In genomic region chr20:25294459-25295385, GRCh38 we compare ENCODE assay signal across 8 cellular contexts. TPM values are rescaled to one million over a fixed set of nuclear protein-coding genes. Genes with fewer than 3 reads are reported as not detected.
A peak's percentile ranks its signal among the peaks of the same experiment; 100 is the strongest.
DNase-seq lines count a peak whose midpoint lies in the region; ATAC-seq and TF ChIP-seq lines count a peak whose summit lies in the region.

No MANE protein-coding gene starts in this region.

- H2AK5ac ChIP-seq in H9 (ENCODE audit: insufficient read length, low read length) = no peak overlapping the region

- H3K27ac ChIP-seq in CD4-positive, CD25-positive, alpha-beta regulatory T cell (ENCODE audit: insufficient read depth, low read length, poor library complexity, severe bottlenecking) = no peak overlapping the region
- no peak overlapping the region for H3K27ac ChIP-seq in H9 (ENCODE audit: insufficient read length, low read depth, low read length)

- no peaks in the 10 kb centered on the region for H3K79me1 ChIP-seq in H9 (ENCODE audit: insufficient read depth, low read depth, low read length, poor library complexity, severe bottlenecking)

- no peak overlapping the region for H3T11ph ChIP-seq in H9 (ENCODE audit: low read length)

- peak; percentile 31 to 64 (median 58) for DNase-seq in CD4-positive, CD25-positive, alpha-beta regulatory T cell
- DNase-seq in H9 (peak; percentile 87), NCI-H82 treated with DMSO at 0.1 percent for 48 hours (lab: John Stamatoyannopoulos, UW; ENCODE audit: unreplicated experiment) (peak; percentile 28), epithelial cell of proximal tubule (ENCODE audit: low read depth) (no peak), NK-92 (lab: John Stamatoyannopoulos, UW; ENCODE audit: unreplicated experiment) (no peak)
- peak; percentile 12 for DNase-seq in activated CD8-positive, alpha-beta memory T cell treated with anti-CD3 and anti-CD28 coated beads, Interleukin-2, amount 50 U/mL, for 24 hours (ENCODE audit: extremely low read depth)
- DNase-seq in naive thymus-derived CD8-positive, alpha-beta T cell = peak; percentile 50 to 80 (median 62)
- peak; percentile 70 for DNase-seq in stimulated activated naive CD8-positive, alpha-beta T cell treated with anti-CD3 and anti-CD28 coated beads, Interleukin-15, Interleukin-2, amounts not matched to agents 100 U/mL and 50 U/mL, for 24 hours

- H3K23me2 ChIP-seq in H9 (ENCODE audit: insufficient read length, low read depth, low read length, poor library complexity, severe bottlenecking) = no peaks in the 10 kb centered on the region

- no peak overlapping the region for H2BK12ac ChIP-seq in H9 (ENCODE audit: insufficient read length, low read depth, low read length)

- no peaks in the 10 kb centered on the region for H3K4me1 ChIP-seq in CD4-positive, CD25-positive, alpha-beta regulatory T cell (ENCODE audit: control insufficient read depth, insufficient read depth, low read length, poor library complexity, severe bottlenecking)
- no peaks in the 10 kb centered on the region; the same call in 1 of the 2 replicates for H3K4me1 ChIP-seq in H9 (ENCODE audit: insufficient read depth, low read length)

- H2BK5ac ChIP-seq in H9 (ENCODE audit: insufficient read length, low read length) = no peak overlapping the region

- POLR2A ChIA-PET in naive thymus-derived CD8-positive, alpha-beta T cell (lab: Charles Lee) = interaction anchor here (0.6 to 1.1 kb wide), 2 partner anchors 100 kb away, joined by 3 read pairs; no protein-coding TSS in a partner anchor

- H4K91ac ChIP-seq in H9 (ENCODE audit: insufficient read length, low read depth, low read length) = no peak overlapping the region

- H3K9me3 Mint-ChIP-seq in CD4-positive, CD25-positive, alpha-beta regulatory T cell = no peaks in the 10 kb centered on the region
- H3K9me3 Mint-ChIP-seq in H9 = no peaks in the 10 kb centered on the region
- no peaks in the 10 kb centered on the region for H3K9me3 Mint-ChIP-seq in naive thymus-derived CD8-positive, alpha-beta T cell

- no peaks in the 10 kb centered on the region for H3K9me3 ChIP-seq in CD4-positive, CD25-positive, alpha-beta regulatory T cell (ENCODE audit: control insufficient read depth in 2 of 2, low read length in 2 of 2)
- no peaks in the 10 kb centered on the region for H3K9me3 ChIP-seq in H9 (ENCODE audit: control insufficient read depth, low read depth, low read length)

- no peak overlapping the region for H4K5ac ChIP-seq in H9 (ENCODE audit: insufficient read length, low read depth, low read length)

- H3K56ac ChIP-seq in H9 (ENCODE audit: insufficient read length, low read depth, low read length) = no peak overlapping the region

- no peak overlapping the region for H3K18ac ChIP-seq in H9 (ENCODE audit: insufficient read length, low read depth, low read length)

- no peak overlapping the region for H3K4me2 ChIP-seq in H9 (ENCODE audit: insufficient read depth, insufficient read length, low read length)

- no peaks in the 10 kb centered on the region for H3K79me2 ChIP-seq in H9 (ENCODE audit: insufficient read depth, low read length)

- H3K14ac ChIP-seq in H9 (ENCODE audit: insufficient read depth, low read length) = no peak overlapping the region

- H3K27me3 Mint-ChIP-seq in CD4-positive, CD25-positive, alpha-beta regulatory T cell = no peaks in the 10 kb centered on the region
- no peaks in the 10 kb centered on the region; the same call in 1 of the 2 replicates for H3K27me3 Mint-ChIP-seq in H9 (ENCODE audit: low read depth)
- H3K27me3 Mint-ChIP-seq in naive thymus-derived CD8-positive, alpha-beta T cell = no peaks in the 10 kb centered on the region

- H3K9ac ChIP-seq in H9 (ENCODE audit: extremely low read depth, insufficient read length, low read length) = no peak overlapping the region

- H3K27ac Mint-ChIP-seq in CD4-positive, CD25-positive, alpha-beta regulatory T cell = peak overlapping the region in 1 of 3 donors; percentile 46
- peak overlapping the region in 1 of 3 experiments; percentile 18; a peak in 1 of 7 replicates for H3K27ac Mint-ChIP-seq in H9
- peak overlapping the region in 7 of 10 donors; percentile 10 to 75 (median 32) for H3K27ac Mint-ChIP-seq in naive thymus-derived CD8-positive, alpha-beta T cell

- peaks cover 0 to 6% (median 0%) of the 10 kb centered on the region in 4 donors for H3K4me1 Mint-ChIP-seq in CD4-positive, CD25-positive, alpha-beta regulatory T cell
- peaks cover 14 to 21% of the 10 kb centered on the region in 2 experiments; a peak in 2 of 4 replicates for H3K4me1 Mint-ChIP-seq in H9
- peaks cover 0 to 19% (median under 1%) of the 10 kb centered on the region in 4 donors for H3K4me1 Mint-ChIP-seq in naive thymus-derived CD8-positive, alpha-beta T cell

- no peak overlapping the region for H3K4me3 ChIP-seq in CD4-positive, CD25-positive, alpha-beta regulatory T cell (ENCODE audit: low read depth, low read length)
- no peak overlapping the region for H3K4me3 ChIP-seq in epithelial cell of proximal tubule (ENCODE audit: low read depth, low read length)

- no peaks in the 10 kb centered on the region for H3K27me3 ChIP-seq in CD4-positive, CD25-positive, alpha-beta regulatory T cell (ENCODE audit: control insufficient read depth, insufficient read depth, low read length)
- no peaks in the 10 kb centered on the region for H3K27me3 ChIP-seq in H9 (ENCODE audit: insufficient read depth, low read length)

- no peak overlapping the region for H3K23ac ChIP-seq in H9 (ENCODE audit: insufficient read length, low read depth, low read length)

- WGBS in H9 (ENCODE audit: extremely low coverage, insufficient read length, low lambda C conversion rate) = no CpG with 5 or more reads among the region's 22 CpGs

- no peak overlapping the region for H2AFZ ChIP-seq in H9 (ENCODE audit: low read length)

- no peak overlapping the region for H2BK20ac ChIP-seq in H9 (ENCODE audit: low read depth, low read length, poor library complexity, severe bottlenecking)

- H2BK120ac ChIP-seq in H9 (ENCODE audit: low read depth, low read length, poor library complexity, severe bottlenecking) = no peak overlapping the region

- peaks cover 4% of the 10 kb centered on the region for H3K36me3 Mint-ChIP-seq in CD4-positive, CD25-positive, alpha-beta regulatory T cell
- H3K36me3 Mint-ChIP-seq in H9 (ENCODE audit: insufficient read depth in 1 of 3, low read depth in 3 of 3) = peaks cover 0 to 42% (median 18%) of the 10 kb centered on the region in 3 experiments; a peak in 6 of 7 replicates
- peaks cover 0 to 39% (median 5%) of the 10 kb centered on the region in 3 donors for H3K36me3 Mint-ChIP-seq in naive thymus-derived CD8-positive, alpha-beta T cell

- TF ChIP-seq CTCF in H9 (conservative IDR thresholded peaks at IDR 0.05) = peak; percentile 97
- TF ChIP-seq CTCF in epithelial cell of proximal tubule (conservative IDR thresholded peaks at IDR 0.05; ENCODE audit: low read depth, low read length) = peak; percentile 89

- H4K20me1 ChIP-seq in H9 (ENCODE audit: control insufficient read depth, insufficient read depth, insufficient read length) = no peaks in the 10 kb centered on the region

- no peak overlapping the region for H3K4ac ChIP-seq in H9 (ENCODE audit: low read depth, low read length)

- H2BK15ac ChIP-seq in H9 (ENCODE audit: low read depth, low read length) = no peak overlapping the region

- peak overlapping the region in 1 of 4 donors; percentile 51 for H3K4me3 Mint-ChIP-seq in CD4-positive, CD25-positive, alpha-beta regulatory T cell
- H3K4me3 Mint-ChIP-seq in H9 = no peak overlapping the region
- no peak overlapping the region for H3K4me3 Mint-ChIP-seq in naive thymus-derived CD8-positive, alpha-beta T cell

- no peak overlapping the region for H4K8ac ChIP-seq in H9 (replicated peaks; ENCODE audit: insufficient read length, low read depth, low read length)

- peak; percentile 74 to 76 for ATAC-seq in CD4-positive, CD25-positive, alpha-beta regulatory T cell (ENCODE audit: low read depth in 2 of 2)
- peak; percentile 91 for ATAC-seq in naive thymus-derived CD8-positive, alpha-beta T cell
- peak; percentile 78 for ATAC-seq in stimulated activated naive CD8-positive, alpha-beta T cell treated with anti-CD3 and anti-CD28 coated beads, Interleukin-15, Interleukin-2, amounts not matched to agents 100 U/mL and 50 U/mL, for 24 hours

- H3K36me3 ChIP-seq in CD4-positive, CD25-positive, alpha-beta regulatory T cell (ENCODE audit: control insufficient read depth, insufficient read depth, low read length) = peaks cover 15% of the 10 kb centered on the region

RNA-seq across cellular contexts. Expression of gene PYGB, which starts 46.8 kb away (rescaled TPM):
- total RNA-seq in CD4-positive, CD25-positive, alpha-beta regulatory T cell = 37.2 TPM
- 10 to 100 TPM; 45.3 to 64.6 (median 52.4) TPM for polyA plus RNA-seq in CD4-positive, CD25-positive, alpha-beta regulatory T cell
- total RNA-seq in H9 (2021) (46.9 TPM in 2 replicates), epithelial cell of proximal tubule (145 and 241 TPM in 2 replicates)
- 10 to 100 TPM; 50.2 to 54.4 TPM for total RNA-seq in naive thymus-derived CD8-positive, alpha-beta T cell
- 100 to 1,000 TPM in 1 of 3 donors, 10 to 100 TPM in 2; 39.9 to 107 (median 71.3) TPM for polyA plus RNA-seq in naive thymus-derived CD8-positive, alpha-beta T cell

Comparison
In these comparisons a context has a peak if more than half of its experiments do, and no peak if none do; other contexts are left out.
1. DNase-seq: peak in CD4-positive, CD25-positive, alpha-beta regulatory T cell (3 of 3), H9 (single experiment), NCI-H82 treated with DMSO at 0.1 percent for 48 hours (single experiment), activated CD8-positive, alpha-beta memory T cell treated with anti-CD3 and anti-CD28 coated beads, Interleukin-2, amount 50 U/mL, for 24 hours (single experiment), naive thymus-derived CD8-positive, alpha-beta T cell (10 of 10) and stimulated activated naive CD8-positive, alpha-beta T cell treated with anti-CD3 and anti-CD28 coated beads, Interleukin-15, Interleukin-2, amounts not matched to agents 100 U/mL and 50 U/mL, for 24 hours (single experiment); none in epithelial cell of proximal tubule (single experiment) and NK-92 (single experiment).
2. Peak in every context shown above with its lines, with median percentiles within 50 percentile points of each other: ATAC-seq.